Comparison of ENCODE assay signal across 9 cellular contexts in genomic region chr19:49361438-49362047, GRCh38. TPM values are rescaled to one million over a fixed set of nuclear protein-coding genes. Genes with fewer than 3 reads are reported as not detected.
DNase-seq lines count a peak whose midpoint lies in the region; ATAC-seq, FAIRE-seq and TF ChIP-seq lines count a peak whose summit lies in the region.
"Had no signal": no experiment of that assay in that cellular context is flagged by ENCODE, and none has a peak within 500 bp of the region (broad histone marks: within the 10 kb centered on the region; RNA-seq: fewer than 3 reads in every experiment).

No MANE protein-coding gene starts in this region.

- BruUV-seq in K562 (replicated peaks; lab: Mats Ljungman, UMichigan), result no TSS peak

- CTCF ChIA-PET in AG04450 (lab: Charles Lee), result interaction anchor here (0.6 to 1.7 kb wide), 2 partner anchors 50 to 90 kb away, joined by 4 to 6 read pairs; partner anchors contain the start of gene PIH1D1
- CTCF ChIA-PET in K562 (lab: Yijun Ruan, JAX; ENCODE audit: low intra/inter-chr PET ratio), result no interaction called here

- H3K4me1 ChIP-seq in K562 (replicated peaks in 1 of 2; ENCODE audit: control insufficient read depth in 2 of 2, insufficient read depth in 2 of 2, low read length in 2 of 2) (peaks cover 15 to 54% of the 10 kb centered on the region in 2 experiments), skeletal muscle tissue (ENCODE audit: control insufficient read depth in 3 of 3, insufficient read depth in 3 of 3, low read length in 3 of 3) (peaks cover 12 to 18% (median 17%) of the 10 kb centered on the region in 3 donors)

- no peaks in the 10 kb centered on the region for H3K27me3 ChIP-seq in AG04450 (ENCODE audit: control insufficient read depth, insufficient read depth, low read length)
- H3K27me3 ChIP-seq in K562 (ENCODE audit: control insufficient read depth in 2 of 2, insufficient read depth in 2 of 2, low read length in 2 of 2), result no peaks in the 10 kb centered on the region
- peaks cover 0 to 35% (median 18%) of the 10 kb centered on the region in 3 donors for H3K27me3 ChIP-seq in skeletal muscle tissue (ENCODE audit: control insufficient read depth in 3 of 3, insufficient read depth in 3 of 3, low read length in 3 of 3)

- DNase-seq in AG04450 (ENCODE audit: low read depth, low spot score), result peak; percentile 66
- DNase-seq in HPDE6-E6E7 (ENCODE audit: extremely low spot score), result peak; percentile 17
- peak; percentile 88 to 91 (median 90) for DNase-seq in K562 (ENCODE audit: extremely low read depth in 1 of 4, low spot score in 3 of 4)
- peak; percentile 92 for DNase-seq in iPS-NIHi11 (ENCODE audit: low spot score)
- DNase-seq in NCI-H146 treated with DMSO at 0.1 percent for 48 hours (lab: John Stamatoyannopoulos, UW; ENCODE audit: unreplicated experiment), result no peak
- DNase-seq in SKM-1 treated with dmso at 0.1 percent for 144 hours (lab: John Stamatoyannopoulos, UW; ENCODE audit: unreplicated experiment), result no peak

- under 1% methylated on average over 13 of the region's 27 CpGs for WGBS in K562 (ENCODE audit: insufficient coverage, low coverage, missing lambda C conversion rate)

- ATAC-seq in K562 (peak; percentile 56), GM21619 (IDR thresholded peaks at IDR 0.05; ENCODE audit: unreplicated experiment) (no peak)

- 0 out of 2 replicates have a peak, but pooled peaks have one; percentile 48 for TF ChIP-seq POLR2A in K562 (conservative IDR thresholded peaks at IDR 0.05)

- H3K9me3 ChIP-seq in AG04450 (ENCODE audit: control insufficient read depth, insufficient read depth, low read length), result peaks cover 2% of the 10 kb centered on the region; the same call in 1 of the 2 replicates
- no peaks in the 10 kb centered on the region for H3K9me3 ChIP-seq in K562 (replicated peaks; ENCODE audit: control insufficient read depth, insufficient read depth, low read depth, low read length)
- H3K9me3 ChIP-seq in skeletal muscle tissue (ENCODE audit: control insufficient read depth in 3 of 3, low read length in 3 of 3), result no peaks in the 10 kb centered on the region

- intact Hi-C loops in K562 (cut with micrococcal nuclease), result no loop called here

- no peak for TF ChIP-seq RAD21 in K562 (CRISPR knock-in tag; conservative IDR thresholded peaks at IDR 0.05 in 1 of 2, IDR thresholded peaks at IDR 0.05 in 1 of 2)

- H3K4me2 ChIP-seq in K562 (ENCODE audit: insufficient read depth, low read length), result peak overlapping the region; percentile 76

- H4K20me1 ChIP-seq in K562 (replicated peaks; ENCODE audit: control insufficient read depth, insufficient read depth, low read length), result no peaks in the 10 kb centered on the region

- H3K4me3 ChIP-seq in AG04450 (ENCODE audit: low read depth, low read length) (peak overlapping the region; percentile 92), K562 (peak overlapping the region; percentile 59), skeletal muscle tissue (ENCODE audit: low read length in 3 of 3) (peak overlapping the region; percentile 67 to 78 (median 78))

- H3K9ac ChIP-seq in K562 (ENCODE audit: insufficient read depth in 1 of 2, low read depth in 2 of 2, low read length in 2 of 2) (peak overlapping the region; percentile 74 to 93), skeletal muscle tissue (ENCODE audit: low read depth in 1 of 3, low read length in 3 of 3) (peak overlapping the region; percentile 78 to 87 (median 84))

- POLR2A ChIA-PET in AG04450 (lab: Yijun Ruan, JAX) (interaction anchor here (0.5 to 1.6 kb wide), 8 partner anchors 9 to 852 kb away, joined by 3 to 10 read pairs (median 4); partner anchors contain the start of gene PIH1D1), K562 (lab: Yijun Ruan, JAX) (interaction anchor here (0.6 kb wide), 1 partner anchor 12 kb away, joined by 4 read pairs; no protein-coding TSS in a partner anchor)

- TF ChIP-seq EP300 in K562 (IDR thresholded peaks at IDR 0.05; ENCODE audit: low read length), result no peak

- H3K27ac ChIP-seq in AG04450 (ENCODE audit: low read depth, low read length) (peak overlapping the region; percentile 92), K562 (ENCODE audit: extremely low read depth, low read depth, low read length) (peak overlapping the region; percentile 77), skeletal muscle tissue (ENCODE audit: low read depth, low read length) (peak overlapping the region; percentile 91)

- peaks cover 7% of the 10 kb centered on the region; the same call in 1 of the 3 replicates for H3K79me2 ChIP-seq in K562 (ENCODE audit: control insufficient read depth, insufficient read depth, low read length)

- TF ChIP-seq CTCF in AG04450 (IDR thresholded peaks at IDR 0.05; ENCODE audit: low read depth, low read length), result no peak
- no peak for TF ChIP-seq CTCF in K562 (IDR thresholded peaks at IDR 0.05 in 2 of 3, conservative IDR thresholded peaks at IDR 0.05 in 1 of 3; ENCODE audit: insufficient read depth in 2 of 3, low read depth in 1 of 3, low read length in 3 of 3)

- peak; percentile 68 for FAIRE-seq in K562 (lab: Jason Lieb, UNC)
- FAIRE-seq: endometrium had no signal

- no peaks in the 10 kb centered on the region for H3K9me1 ChIP-seq in K562 (ENCODE audit: control insufficient read depth, insufficient read depth, low read length)

- H3K36me3 ChIP-seq in K562 (ENCODE audit: control insufficient read depth, insufficient read depth, low read length) (peaks cover 10% of the 10 kb centered on the region; the same call in 1 of the 3 replicates), skeletal muscle tissue (ENCODE audit: control insufficient read depth in 3 of 3, insufficient read depth in 3 of 3, low read length in 3 of 3) (peaks cover 3 to 8% (median 7%) of the 10 kb centered on the region in 3 donors)

- in situ Hi-C loops in K562 (cut with MboI), result no loop called here

- peak overlapping the region; percentile 83 for H2AFZ ChIP-seq in K562 (ENCODE audit: low read depth, low read length)

RNA-seq across cellular contexts. Expression of gene TEAD2, which starts 0.7 kb away (rescaled TPM):
- polyA plus RNA-seq in AG04450 (2011; rRNA removed) (32.8 and 41.7 TPM in 2 replicates), K562 (2011; rRNA removed) (10.7 and 12.4 TPM in 2 replicates), K562 (2014; fragmentation: Illumina TruSeq; extraction: Trizol) (25.4 and 27.0 TPM in 2 replicates), K562 (2014; fragmentation: Nextera tagmentation; extraction: Ambion mirVana) (1 to 10 TPM; 1.6 to 1.8 TPM), K562 (2014; rRNA removed) (14.2 and 18.8 TPM in 2 replicates)
- 52.6 and 80.2 TPM in 2 replicates for polyA minus RNA-seq in AG04450 (2011; rRNA and poly(A)+ RNA removed)
- 12.9 and 26.4 TPM in 2 replicates for total RNA-seq in K562 (2011; cell fraction: chromatin; rRNA removed; ENCODE audit: low replicate concordance)
- 12.1 and 13.3 TPM in 2 replicates for total RNA-seq in K562 (2011; cell fraction: nucleolus; rRNA removed)
- total RNA-seq in K562 (2011; cell fraction: nucleoplasm; rRNA removed), result 15.0 and 16.8 TPM in 2 replicates
- total RNA-seq in K562 (2014; rRNA removed) (14.7 and 15.3 TPM in 2 replicates), K562 (2014; rRNA removed; fragmentation: Illumina TruSeq; extraction: Trizol) (11.2 and 12.6 TPM in 2 replicates), K562 (2015; rRNA removed; fragmentation: Illumina TruSeq; extraction: Trizol) (12.7 and 13.9 TPM in 2 replicates), K562 (2021) (19.5 and 20.7 TPM in 2 replicates), skeletal muscle tissue (31.3 TPM)
- 11.2 and 17.7 TPM in 2 replicates for polyA plus RNA-seq in K562 (2011; cell fraction: cytosol; rRNA removed)
- 9.4 and 15.6 TPM in 2 replicates for polyA plus RNA-seq in K562 (2011; cell fraction: nucleus; rRNA removed)
- 15.9 and 17.9 TPM in 2 replicates for polyA plus RNA-seq in K562 (2012)
- polyA minus RNA-seq in K562 (2011; rRNA and poly(A)+ RNA removed), result 7.2 and 9.5 TPM in 2 replicates
- polyA minus RNA-seq in K562 (2011; cell fraction: cytosol; rRNA and poly(A)+ RNA removed), result 10.4 and 14.6 TPM in 2 replicates
- 4.8 and 6.9 TPM in 2 replicates for polyA minus RNA-seq in K562 (2011; cell fraction: nucleus; rRNA and poly(A)+ RNA removed)

RNA-seq across cellular contexts. Expression of gene DKKL1, which starts 2.1 kb away (rescaled TPM):
- polyA plus RNA-seq in AG04450 (2011; rRNA removed) (0.14 TPM in 1 of 2 replicates, not detected in the other), K562 (2011; rRNA removed) (1.4 and 1.5 TPM in 2 replicates), K562 (2014; fragmentation: Illumina TruSeq; extraction: Trizol) (0.30 and 0.52 TPM in 2 replicates), K562 (2014; fragmentation: Nextera tagmentation; extraction: Ambion mirVana) (under 1 TPM; 0.15 to 0.34 TPM), K562 (2014; rRNA removed) (0.44 and 0.96 TPM in 2 replicates)
- polyA minus RNA-seq in AG04450 (2011; rRNA and poly(A)+ RNA removed), result not detected in 2 replicates
- 1.1 and 1.3 TPM in 2 replicates for total RNA-seq in K562 (2011; cell fraction: chromatin; rRNA removed; ENCODE audit: low replicate concordance)
- total RNA-seq in K562 (2011; cell fraction: nucleolus; rRNA removed), result 1.3 and 1.7 TPM in 2 replicates
- 1.3 and 2.3 TPM in 2 replicates for total RNA-seq in K562 (2011; cell fraction: nucleoplasm; rRNA removed)
- total RNA-seq in K562 (2014; rRNA removed) (1.4 and 1.7 TPM in 2 replicates), K562 (2014; rRNA removed; fragmentation: Illumina TruSeq; extraction: Trizol) (0.44 and 0.61 TPM in 2 replicates), K562 (2015; rRNA removed; fragmentation: Illumina TruSeq; extraction: Trizol) (0.62 and 0.90 TPM in 2 replicates), K562 (2021) (0.69 and 1.3 TPM in 2 replicates), skeletal muscle tissue (0.52 TPM)
- polyA plus RNA-seq in K562 (2011; cell fraction: cytosol; rRNA removed), result 1.0 and 1.1 TPM in 2 replicates
- 1.4 TPM in 2 replicates for polyA plus RNA-seq in K562 (2011; cell fraction: nucleus; rRNA removed)
- 0.56 and 1.2 TPM in 2 replicates for polyA plus RNA-seq in K562 (2012)
- 0.66 and 0.70 TPM in 2 replicates for polyA minus RNA-seq in K562 (2011; rRNA and poly(A)+ RNA removed)
- 1.9 TPM in 1 of 2 replicates, not detected in the other for polyA minus RNA-seq in K562 (2011; cell fraction: cytosol; rRNA and poly(A)+ RNA removed)
- polyA minus RNA-seq in K562 (2011; cell fraction: nucleus; rRNA and poly(A)+ RNA removed), result not detected in 2 replicates

RNA-seq across cellular contexts. Expression of gene CD37, which starts 26.3 kb away (rescaled TPM):
- polyA plus RNA-seq in AG04450 (2011; rRNA removed) (not detected in 2 replicates), K562 (2011; rRNA removed) (2.5 and 5.8 TPM in 2 replicates), K562 (2014; fragmentation: Illumina TruSeq; extraction: Trizol) (16.3 and 19.0 TPM in 2 replicates), K562 (2014; fragmentation: Nextera tagmentation; extraction: Ambion mirVana) (1 to 10 TPM; 7.4 to 8.3 TPM), K562 (2014; rRNA removed) (10.8 and 11.0 TPM in 2 replicates)
- polyA minus RNA-seq in AG04450 (2011; rRNA and poly(A)+ RNA removed), result not detected in 2 replicates
- total RNA-seq in K562 (2011; cell fraction: chromatin; rRNA removed; ENCODE audit: low replicate concordance), result 15.6 and 23.5 TPM in 2 replicates
- 8.3 and 13.2 TPM in 2 replicates for total RNA-seq in K562 (2011; cell fraction: nucleolus; rRNA removed)
- 12.3 and 15.8 TPM in 2 replicates for total RNA-seq in K562 (2011; cell fraction: nucleoplasm; rRNA removed)
- total RNA-seq in K562 (2014; rRNA removed) (4.0 and 5.0 TPM in 2 replicates), K562 (2014; rRNA removed; fragmentation: Illumina TruSeq; extraction: Trizol) (3.1 and 3.8 TPM in 2 replicates), K562 (2015; rRNA removed; fragmentation: Illumina TruSeq; extraction: Trizol) (5.0 and 6.2 TPM in 2 replicates), K562 (2021) (11.0 and 12.0 TPM in 2 replicates), skeletal muscle tissue (7.8 TPM)
- polyA plus RNA-seq in K562 (2011; cell fraction: cytosol; rRNA removed), result 7.5 and 9.8 TPM in 2 replicates
- 21.2 and 22.5 TPM in 2 replicates for polyA plus RNA-seq in K562 (2011; cell fraction: nucleus; rRNA removed)
- 14.6 and 37.6 TPM in 2 replicates for polyA plus RNA-seq in K562 (2012)
- 3.6 and 5.2 TPM in 2 replicates for polyA minus RNA-seq in K562 (2011; rRNA and poly(A)+ RNA removed)
- polyA minus RNA-seq in K562 (2011; cell fraction: cytosol; rRNA and poly(A)+ RNA removed), result 5.4 and 7.6 TPM in 2 replicates
- polyA minus RNA-seq in K562 (2011; cell fraction: nucleus; rRNA and poly(A)+ RNA removed), result 3.6 and 3.8 TPM in 2 replicates

RNA-seq across cellular contexts. Expression of gene KASH5, which starts 26.5 kb away (rescaled TPM):
- polyA plus RNA-seq in AG04450 (2011; rRNA removed) (not detected in 2 replicates), K562 (2011; rRNA removed) (0.60 and 0.70 TPM in 2 replicates), K562 (2014; fragmentation: Illumina TruSeq; extraction: Trizol) (0.19 and 0.31 TPM in 2 replicates), K562 (2014; fragmentation: Nextera tagmentation; extraction: Ambion mirVana) (under 1 TPM in 1 of 2 experiments, not detected in 1; 0.13 TPM), K562 (2014; rRNA removed) (0.84 and 3.2 TPM in 2 replicates)
- not detected in 2 replicates for polyA minus RNA-seq in AG04450 (2011; rRNA and poly(A)+ RNA removed)
- 0.84 and 1.3 TPM in 2 replicates for total RNA-seq in K562 (2011; cell fraction: chromatin; rRNA removed; ENCODE audit: low replicate concordance)
- total RNA-seq in K562 (2011; cell fraction: nucleolus; rRNA removed), result 1.0 and 1.8 TPM in 2 replicates
- 0.44 and 0.61 TPM in 2 replicates for total RNA-seq in K562 (2011; cell fraction: nucleoplasm; rRNA removed)
- total RNA-seq in K562 (2014; rRNA removed) (0.36 and 0.78 TPM in 2 replicates), K562 (2014; rRNA removed; fragmentation: Illumina TruSeq; extraction: Trizol) (0.26 and 0.44 TPM in 2 replicates), K562 (2015; rRNA removed; fragmentation: Illumina TruSeq; extraction: Trizol) (0.07 and 0.41 TPM in 2 replicates), K562 (2021) (0.20 and 0.60 TPM in 2 replicates), skeletal muscle tissue (not detected)
- polyA plus RNA-seq in K562 (2011; cell fraction: cytosol; rRNA removed), result 0.54 and 1.3 TPM in 2 replicates
- polyA plus RNA-seq in K562 (2011; cell fraction: nucleus; rRNA removed), result 1.9 and 2.2 TPM in 2 replicates
- 0.44 and 1.5 TPM in 2 replicates for polyA plus RNA-seq in K562 (2012)
- 0.12 and 0.14 TPM in 2 replicates for polyA minus RNA-seq in K562 (2011; rRNA and poly(A)+ RNA removed)
- polyA minus RNA-seq in K562 (2011; cell fraction: cytosol; rRNA and poly(A)+ RNA removed), result not detected in 2 replicates
- not detected in 2 replicates for polyA minus RNA-seq in K562 (2011; cell fraction: nucleus; rRNA and poly(A)+ RNA removed)

RNA-seq across cellular contexts. Expression of gene SLC6A16, which starts 36.6 kb away (rescaled TPM):
- polyA plus RNA-seq in AG04450 (2011; rRNA removed) (1.5 and 1.6 TPM in 2 replicates), K562 (2011; rRNA removed) (0.37 and 0.52 TPM in 2 replicates), K562 (2014; fragmentation: Illumina TruSeq; extraction: Trizol) (0.09 and 0.48 TPM in 2 replicates), K562 (2014; fragmentation: Nextera tagmentation; extraction: Ambion mirVana) (under 1 TPM; 0.35 to 0.46 TPM), K562 (2014; rRNA removed) (0.66 and 0.80 TPM in 2 replicates)
- polyA minus RNA-seq in AG04450 (2011; rRNA and poly(A)+ RNA removed), result 1.3 and 2.7 TPM in 2 replicates
- 2.9 and 6.2 TPM in 2 replicates for total RNA-seq in K562 (2011; cell fraction: chromatin; rRNA removed; ENCODE audit: low replicate concordance)
- 2.0 and 2.6 TPM in 2 replicates for total RNA-seq in K562 (2011; cell fraction: nucleolus; rRNA removed)
- 3.0 and 3.2 TPM in 2 replicates for total RNA-seq in K562 (2011; cell fraction: nucleoplasm; rRNA removed)
- total RNA-seq in K562 (2014; rRNA removed) (0.05 TPM in 1 of 2 replicates, not detected in the other), K562 (2014; rRNA removed; fragmentation: Illumina TruSeq; extraction: Trizol) (0.35 and 0.36 TPM in 2 replicates), K562 (2015; rRNA removed; fragmentation: Illumina TruSeq; extraction: Trizol) (0.15 and 0.22 TPM in 2 replicates), K562 (2021) (0.67 and 0.95 TPM in 2 replicates), skeletal muscle tissue (not detected)
- polyA plus RNA-seq in K562 (2011; cell fraction: cytosol; rRNA removed), result 0.27 and 0.30 TPM in 2 replicates
- polyA plus RNA-seq in K562 (2011; cell fraction: nucleus; rRNA removed), result 1.4 and 1.6 TPM in 2 replicates
- 0.37 and 0.76 TPM in 2 replicates for polyA plus RNA-seq in K562 (2012)
- polyA minus RNA-seq in K562 (2011; rRNA and poly(A)+ RNA removed), result 0.27 and 1.1 TPM in 2 replicates
- 0.38 TPM in 1 of 2 replicates, not detected in the other for polyA minus RNA-seq in K562 (2011; cell fraction: cytosol; rRNA and poly(A)+ RNA removed)
- polyA minus RNA-seq in K562 (2011; cell fraction: nucleus; rRNA and poly(A)+ RNA removed), result 0.40 and 0.44 TPM in 2 replicates

Comparison
In these comparisons a context has a peak if more than half of its experiments do, and no peak if none do; other contexts are left out.
1. DNase-seq: peak in AG04450 (single experiment), HPDE6-E6E7 (single experiment), K562 (4 of 4) and iPS-NIHi11 (single experiment); none in NCI-H146 treated with DMSO at 0.1 percent for 48 hours (single experiment) and SKM-1 treated with dmso at 0.1 percent for 144 hours (single experiment).
2. Peak in every context shown above with its lines, with median percentiles within 50 percentile points of each other: H3K27ac ChIP-seq and H3K4me3 ChIP-seq.